1 cellular context compared by ENCODE assay signal in genomic region chr17:42414782-42415409, GRCh38.
TF ChIP-seq lines count a peak whose summit lies in the region.

No MANE protein-coding gene starts in this region.

TF ChIP-seq in HepG2, 621 proteins besides CTCF, POLR2A, EP300 and RAD21:
- TF ChIP-seq ZFP37 (CRISPR knock-in tag; IDR thresholded peaks at IDR 0.05; ENCODE audit: borderline replicate concordance) (no peak), SNAPC5 (CRISPR knock-in tag; IDR thresholded peaks at IDR 0.05; ENCODE audit: borderline replicate concordance) (no peak), ZBTB25 (CRISPR knock-in tag; IDR thresholded peaks at IDR 0.05) (no peak), GATAD1 (CRISPR knock-in tag; IDR thresholded peaks at IDR 0.05) (no peak), KLF6 (CRISPR knock-in tag; IDR thresholded peaks at IDR 0.05) (no peak), ZNF687 (CRISPR knock-in tag; IDR thresholded peaks at IDR 0.05) (no peak), MXD4 (CRISPR knock-in tag; IDR thresholded peaks at IDR 0.05) (no peak), ZNF446 (CRISPR knock-in tag; IDR thresholded peaks at IDR 0.05) (no peak), ZHX1 (CRISPR knock-in tag; IDR thresholded peaks at IDR 0.05; ENCODE audit: low read depth) (no peak), MZF1 (CRISPR knock-in tag; IDR thresholded peaks at IDR 0.05; ENCODE audit: borderline replicate concordance) (no peak), ATF7-NPFF (CRISPR knock-in tag; IDR thresholded peaks at IDR 0.05; ENCODE audit: low read depth) (no peak)
